26 cellular contexts compared by ENCODE assay signal in genomic region chr2:98693477-98693876, GRCh38. TPM values are rescaled to one million over a fixed set of nuclear protein-coding genes. Genes with fewer than 3 reads are reported as not detected.
DNase-seq lines count a peak whose midpoint lies in the region; ATAC-seq lines count a peak whose summit lies in the region.
"Had no signal": no experiment of that assay in that cellular context is flagged by ENCODE, and none has a peak within 500 bp of the region (broad histone marks: within the 10 kb centered on the region; RNA-seq: fewer than 3 reads in every experiment).

No MANE protein-coding gene starts in this region.

- peak; percentile 20 to 79 (median 38) for ATAC-seq in T-cell (replicated peaks in 1 of 4)
- ATAC-seq: HepG2, pancreas had no signal

- POLR2A ChIA-PET in T-cell (lab: Charles Lee) = interaction anchor here (0.6 to 0.7 kb wide), 7 partner anchors 11 to 462 kb away, joined by 3 to 5 read pairs (median 4); no protein-coding TSS in a partner anchor

- peaks cover 39% of the 10 kb centered on the region for H3K36me3 Mint-ChIP-seq in activated naive CD4-positive, alpha-beta T cell treated with anti-CD3 and anti-CD28 coated beads, Interleukin-2, amount 10 ng/mL, durations not matched to agents 7 days and 5 days
- H3K36me3 Mint-ChIP-seq in T-cell = peaks cover 29% of the 10 kb centered on the region
- peaks cover 45% of the 10 kb centered on the region for H3K36me3 Mint-ChIP-seq in activated naive CD8-positive, alpha-beta T cell treated with anti-CD3 and anti-CD28 coated beads for 36 hours
- peaks cover 6% of the 10 kb centered on the region for H3K36me3 Mint-ChIP-seq in stimulated activated naive CD8-positive, alpha-beta T cell treated with anti-CD3 and anti-CD28 coated beads, Interleukin-15, Interleukin-2, amounts not matched to agents 100 ng/mL and 50 ng/mL, for 24 hours (ENCODE audit: low read depth)

- CTCF ChIA-PET in activated naive CD4-positive, alpha-beta T cell treated with anti-CD3 and anti-CD28 coated beads, Interleukin-2, amount 10 ng/mL, durations not matched to agents 7 days and 5 days (lab: Charles Lee) = interaction anchor here (1.0 kb wide), 1 partner anchor 37 kb away, joined by 3 read pairs; the partner anchor contains the start of gene MGAT4A
- CTCF ChIA-PET in T-cell (lab: Charles Lee) = interaction anchor here (0.6 to 0.9 kb wide), 7 partner anchors 8 to 398 kb away, joined by 3 to 8 read pairs (median 4); no protein-coding TSS in a partner anchor

- H3K4me1 Mint-ChIP-seq in activated naive CD4-positive, alpha-beta T cell treated with anti-CD3 and anti-CD28 coated beads, Interleukin-2, amount 10 ng/mL, durations not matched to agents 7 days and 5 days = peaks cover 66% of the 10 kb centered on the region
- H3K4me1 Mint-ChIP-seq in T-cell = peaks cover 87 to 93% (median 87%) of the 10 kb centered on the region in 3 donors
- peaks cover 74% of the 10 kb centered on the region for H3K4me1 Mint-ChIP-seq in activated naive CD8-positive, alpha-beta T cell treated with anti-CD3 and anti-CD28 coated beads for 36 hours
- peaks cover 87% of the 10 kb centered on the region for H3K4me1 Mint-ChIP-seq in stimulated activated naive CD8-positive, alpha-beta T cell treated with anti-CD3 and anti-CD28 coated beads, Interleukin-15, Interleukin-2, amounts not matched to agents 100 ng/mL and 50 ng/mL, for 24 hours (ENCODE audit: low read depth)
- H3K4me1 Mint-ChIP-seq: nephron had no signal

- no peaks in the 10 kb centered on the region for H3K27me3 Mint-ChIP-seq in activated naive CD4-positive, alpha-beta T cell treated with anti-CD3 and anti-CD28 coated beads, Interleukin-2, amount 10 ng/mL, durations not matched to agents 7 days and 5 days
- H3K27me3 Mint-ChIP-seq in T-cell = no peaks in the 10 kb centered on the region
- H3K27me3 Mint-ChIP-seq in activated naive CD8-positive, alpha-beta T cell treated with anti-CD3 and anti-CD28 coated beads for 36 hours = no peaks in the 10 kb centered on the region
- H3K27me3 Mint-ChIP-seq in stimulated activated naive CD8-positive, alpha-beta T cell treated with anti-CD3 and anti-CD28 coated beads, Interleukin-15, Interleukin-2, amounts not matched to agents 100 ng/mL and 50 ng/mL, for 24 hours = no peaks in the 10 kb centered on the region

- no peak for DNase-seq in activated naive CD4-positive, alpha-beta T cell treated with anti-CD3 and anti-CD28 coated beads, Interleukin-2, amount 10 ng/mL, durations not matched to agents 7 days and 5 days
- DNase-seq in activated naive CD4-positive, alpha-beta T cell treated with Interleukin-2 at 50 U/mL for 16 hours = no peak
- no peak for DNase-seq in T-cell
- DNase-seq in activated naive CD8-positive, alpha-beta T cell treated with anti-CD3 and anti-CD28 coated beads for 36 hours = no peak
- no peak for DNase-seq in NCI-H187 (lab: John Stamatoyannopoulos, UW)
- DNase-seq in activated gamma-delta T cell (lab: John Stamatoyannopoulos, UW) = no peak
- DNase-seq in SK-N-DZ (ENCODE audit: low spot score) = no peak
- DNase-seq: amygdala; C1 segment of cervical spinal cord; cortex of kidney; GM23248; HFFc6; hypothalamus; left ventricle myocardium inferior; NCI-H1092 treated with DMSO at 0.1 percent for 48 hours; NCI-H2029; NCI-H226; pancreas; spleen; stimulated activated CD4-positive, alpha-beta T cell treated with anti-CD3 and anti-CD28 coated beads, Interleukin-4, amount 100 ng/mL, for 1 hour; thyroid gland had no signal

- H3K9me3 Mint-ChIP-seq in activated naive CD4-positive, alpha-beta T cell treated with anti-CD3 and anti-CD28 coated beads, Interleukin-2, amount 10 ng/mL, durations not matched to agents 7 days and 5 days = peaks cover 2% of the 10 kb centered on the region
- no peaks in the 10 kb centered on the region for H3K9me3 Mint-ChIP-seq in T-cell
- H3K9me3 Mint-ChIP-seq in activated naive CD8-positive, alpha-beta T cell treated with anti-CD3 and anti-CD28 coated beads for 36 hours = peaks cover 7% of the 10 kb centered on the region
- no peaks in the 10 kb centered on the region for H3K9me3 Mint-ChIP-seq in stimulated activated naive CD8-positive, alpha-beta T cell treated with anti-CD3 and anti-CD28 coated beads, Interleukin-15, Interleukin-2, amounts not matched to agents 100 ng/mL and 50 ng/mL, for 24 hours
- H3K9me3 Mint-ChIP-seq: HFFc6, nephron had no signal

- no peak overlapping the region for H3K4me3 Mint-ChIP-seq in activated naive CD4-positive, alpha-beta T cell treated with anti-CD3 and anti-CD28 coated beads, Interleukin-2, amount 10 ng/mL, durations not matched to agents 7 days and 5 days
- H3K4me3 Mint-ChIP-seq in T-cell = peak overlapping the region; percentile 49 to 60 (median 58)
- H3K4me3 Mint-ChIP-seq in activated naive CD8-positive, alpha-beta T cell treated with anti-CD3 and anti-CD28 coated beads for 36 hours = peak overlapping the region; percentile 58
- peak overlapping the region; percentile 66 for H3K4me3 Mint-ChIP-seq in stimulated activated naive CD8-positive, alpha-beta T cell treated with anti-CD3 and anti-CD28 coated beads, Interleukin-15, Interleukin-2, amounts not matched to agents 100 ng/mL and 50 ng/mL, for 24 hours
- H3K4me3 Mint-ChIP-seq: HFFc6, nephron had no signal

- peak overlapping the region; percentile 86 for H3K27ac Mint-ChIP-seq in activated naive CD4-positive, alpha-beta T cell treated with anti-CD3 and anti-CD28 coated beads, Interleukin-2, amount 10 ng/mL, durations not matched to agents 7 days and 5 days
- peak overlapping the region; percentile 87 to 92 for H3K27ac Mint-ChIP-seq in T-cell
- H3K27ac Mint-ChIP-seq in activated naive CD8-positive, alpha-beta T cell treated with anti-CD3 and anti-CD28 coated beads for 36 hours = peak overlapping the region; percentile 92
- peak overlapping the region; percentile 84 for H3K27ac Mint-ChIP-seq in stimulated activated naive CD8-positive, alpha-beta T cell treated with anti-CD3 and anti-CD28 coated beads, Interleukin-15, Interleukin-2, amounts not matched to agents 100 ng/mL and 50 ng/mL, for 24 hours
- H3K27ac Mint-ChIP-seq: HFFc6, nephron had no signal

RNA-seq across cellular contexts. Expression of gene MGAT4A, which starts 37.5 kb away (rescaled TPM):
- total RNA-seq in T-cell = 100 to 1,000 TPM; 185 to 220 (median 199) TPM
- 10 to 100 TPM; 45.1 to 49.3 TPM for total RNA-seq in activated naive CD8-positive, alpha-beta T cell treated with anti-CD3 and anti-CD28 coated beads for 36 hours
- polyA plus RNA-seq in SK-N-DZ (2014; cell fraction: cytosol; rRNA removed) = 7.7 and 18.2 TPM in 2 replicates
- 9.6 and 16.7 TPM in 2 replicates for polyA plus RNA-seq in SK-N-DZ (2014; cell fraction: nucleus; rRNA removed)
- total RNA-seq: RPMI7951, SJSA1 had no signal
- polyA plus RNA-seq: GM23248 had no signal
